Comparison of ENCODE assay signal across 9 cellular contexts in the genomic region with DNA sequence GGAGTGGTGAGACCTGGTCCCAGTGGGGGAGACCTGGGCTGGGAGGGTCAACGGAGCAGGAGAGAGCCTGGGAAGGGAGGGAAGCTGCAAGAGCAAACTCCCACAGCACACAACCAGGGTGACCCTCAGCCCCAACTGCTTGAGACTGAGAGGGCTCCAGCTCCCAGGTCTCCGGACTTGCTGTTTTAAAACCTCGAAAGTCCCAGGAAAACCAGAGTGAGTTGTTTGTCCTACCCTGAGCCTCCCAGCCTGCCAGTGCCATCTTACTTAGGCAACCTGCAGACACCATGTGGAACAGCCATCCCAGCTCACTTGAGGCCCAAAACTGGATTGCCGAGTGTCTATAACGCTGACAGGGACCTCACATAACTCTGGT. TPM values are rescaled to one million over a fixed set of nuclear protein-coding genes. Genes with fewer than 3 reads are reported as not detected.
DNase-seq lines count a peak whose midpoint lies in the region; ATAC-seq and FAIRE-seq lines count a peak whose summit lies in the region.
"Had no signal": no experiment of that assay in that cellular context is flagged by ENCODE, and none has a peak within 500 bp of the region (broad histone marks: within the 10 kb centered on the region; RNA-seq: fewer than 3 reads in every experiment).

No MANE protein-coding gene starts in this region.

- H3K27me3 ChIP-seq in adipocyte (replicated peaks; ENCODE audit: control insufficient read depth, insufficient read depth, low read length) (peaks cover 20% of the 10 kb centered on the region), neuronal stem cell (ENCODE audit: control insufficient read depth in 3 of 3, insufficient read depth in 3 of 3, low read depth in 1 of 3, low read length in 3 of 3) (peaks cover 8 to 94% (median 14%) of the 10 kb centered on the region in 3 experiments)

- POLR2A ChIA-PET in activated CD4-positive, alpha-beta T cell treated with anti-CD3 and anti-CD28 coated beads for 36 hours (lab: Charles Lee): interaction anchor here (1.0 kb wide), 1 partner anchor 36 kb away, joined by 3 read pairs; no protein-coding TSS in a partner anchor

- H4K8ac ChIP-seq in neuronal stem cell (ENCODE audit: low read depth, low read length): no peak overlapping the region

- peak overlapping the region; percentile 76 for H2AK5ac ChIP-seq in neuronal stem cell (ENCODE audit: low read depth, low read length)

- H3K9me3 ChIP-seq in adipocyte (ENCODE audit: control insufficient read depth, low read length): no peaks in the 10 kb centered on the region
- no peaks in the 10 kb centered on the region for H3K9me3 ChIP-seq in neuronal stem cell (replicated peaks in 1 of 2; ENCODE audit: control insufficient read depth in 2 of 2, insufficient read depth in 1 of 2, low read depth in 1 of 2, low read length in 2 of 2)

- H3K4me1 Mint-ChIP-seq in activated CD4-positive, alpha-beta T cell treated with anti-CD3 and anti-CD28 coated beads for 36 hours: peaks cover 7% of the 10 kb centered on the region

- H2BK15ac ChIP-seq in neuronal stem cell (ENCODE audit: low read length): peak overlapping the region; percentile 30

- DNase-seq in activated CD4-positive, alpha-beta T cell treated with anti-CD3 and anti-CD28 coated beads for 36 hours: no peak
- DNase-seq in activated CD4-positive, alpha-beta T cell treated with anti-CD3 and anti-CD28 coated beads, Interleukin-2, amount 50 U/mL, for 48 hours: no peak
- DNase-seq in HTR-8/SVneo (ENCODE audit: insufficient read length, low spot score) (peak; percentile 37), adipocyte (ENCODE audit: low read depth) (peak; percentile 17), neuronal stem cell (ENCODE audit: low spot score) (no peak), frontal cortex (ENCODE audit: low spot score in 2 of 2) (no peak)

- no peak overlapping the region for H3K23ac ChIP-seq in neuronal stem cell (ENCODE audit: low read depth, low read length, poor library complexity)

- H3K4me1 ChIP-seq in adipocyte (ENCODE audit: control insufficient read depth, insufficient read depth, low read length) (peaks cover 8% of the 10 kb centered on the region), neuronal stem cell (ENCODE audit: control insufficient read depth in 2 of 2, insufficient read depth in 1 of 2, low read depth in 1 of 2, low read length in 2 of 2) (peaks cover 0 to 5% of the 10 kb centered on the region in 2 donors)

- no peaks in the 10 kb centered on the region for H3K36me3 Mint-ChIP-seq in activated CD4-positive, alpha-beta T cell treated with anti-CD3 and anti-CD28 coated beads for 36 hours (ENCODE audit: low read depth)

- ATAC-seq in activated CD4-positive, alpha-beta T cell treated with anti-CD3 and anti-CD28 coated beads for 36 hours: no peak
- no peak for ATAC-seq in HG03045 (IDR thresholded peaks at IDR 0.05; ENCODE audit: unreplicated experiment)
- no peak for ATAC-seq in HG03280 (IDR thresholded peaks at IDR 0.05; ENCODE audit: unreplicated experiment)

- H4K91ac ChIP-seq in neuronal stem cell (ENCODE audit: low read depth, low read length, poor library complexity): peak overlapping the region; percentile 79

- no peak overlapping the region for H3K4me2 ChIP-seq in neuronal stem cell (ENCODE audit: insufficient read depth, low read length, poor library complexity, severe bottlenecking)

- intact Hi-C loops in activated CD4-positive, alpha-beta T cell treated with anti-CD3 and anti-CD28 coated beads for 36 hours (cut with DNase I, micrococcal nuclease): loop anchor here (1.0 kb wide), 1 partner anchor 87 kb away; no protein-coding TSS in a partner anchor

- CTCF ChIA-PET in activated CD4-positive, alpha-beta T cell treated with anti-CD3 and anti-CD28 coated beads for 36 hours (lab: Charles Lee): interaction anchor here (0.7 to 1.4 kb wide), 7 partner anchors 37 to 589 kb away, joined by 3 to 4 read pairs (median 3); no protein-coding TSS in a partner anchor

- peak; percentile 13 for FAIRE-seq in HTR-8/SVneo (lab: Jason Lieb, UNC)
- FAIRE-seq in frontal cortex (lab: Jason Lieb, UNC): no peak

- H2BK120ac ChIP-seq in neuronal stem cell (ENCODE audit: low read depth, low read length): no peak overlapping the region

- H3K9ac ChIP-seq in adipocyte (ENCODE audit: low read length): no peak overlapping the region
- no peak overlapping the region for H3K9ac ChIP-seq in neuronal stem cell (ENCODE audit: low read depth, low read length, poor library complexity)

- peak overlapping the region; percentile 82 for H2BK12ac ChIP-seq in neuronal stem cell (ENCODE audit: low read length)

- H3K79me1 ChIP-seq in neuronal stem cell (ENCODE audit: low read depth, low read length): peaks cover 2% of the 10 kb centered on the region

- no peak overlapping the region for H3K27ac ChIP-seq in neuronal stem cell (replicated peaks; ENCODE audit: low read length)

- H3K4me3 Mint-ChIP-seq in activated CD4-positive, alpha-beta T cell treated with anti-CD3 and anti-CD28 coated beads for 36 hours: no peak overlapping the region

- H2AFZ ChIP-seq in neuronal stem cell (ENCODE audit: low read length): no peak overlapping the region

- H2BK5ac ChIP-seq in neuronal stem cell (ENCODE audit: low read length): no peak overlapping the region

- no peaks in the 10 kb centered on the region for H3K9me3 Mint-ChIP-seq in activated CD4-positive, alpha-beta T cell treated with anti-CD3 and anti-CD28 coated beads for 36 hours (ENCODE audit: low read depth)

- H3K18ac ChIP-seq in neuronal stem cell (ENCODE audit: low read length): no peak overlapping the region

- H3K4me3 ChIP-seq in adipocyte (ENCODE audit: low read length): no peak overlapping the region
- no peak overlapping the region for H3K4me3 ChIP-seq in neuronal stem cell (ENCODE audit: low read length in 2 of 2)

- H3K14ac ChIP-seq in neuronal stem cell (ENCODE audit: low read length): peak overlapping the region; percentile 95

- no CpG with 5 or more reads among the region's 5 CpGs for WGBS in neuronal stem cell (ENCODE audit: extremely low coverage in 2 of 2, insufficient read length in 2 of 2, insufficient replicate concordance in 1 of 2), 2 donors

- H3K4ac ChIP-seq in neuronal stem cell (ENCODE audit: low read length): no peak overlapping the region

- H3K27me3 Mint-ChIP-seq in activated CD4-positive, alpha-beta T cell treated with anti-CD3 and anti-CD28 coated beads for 36 hours: peaks cover 10% of the 10 kb centered on the region

- H3K36me3 ChIP-seq in adipocyte (ENCODE audit: control insufficient read depth, insufficient read depth, low read length, severe bottlenecking): no peaks in the 10 kb centered on the region
- no peaks in the 10 kb centered on the region for H3K36me3 ChIP-seq in neuronal stem cell (replicated peaks in 1 of 2; ENCODE audit: control insufficient read depth in 2 of 2, insufficient read depth in 2 of 2, low read length in 2 of 2)

- H3K27ac Mint-ChIP-seq in activated CD4-positive, alpha-beta T cell treated with anti-CD3 and anti-CD28 coated beads for 36 hours: peak overlapping the region; percentile 88

RNA-seq across cellular contexts. Expression of a gene that starts 4.8 kb away (rescaled TPM):
- total RNA-seq in activated CD4-positive, alpha-beta T cell treated with anti-CD3 and anti-CD28 coated beads for 36 hours: under 1 TPM; 0.07 to 0.14 TPM
- polyA plus RNA-seq in neuronal stem cell (2013, experiment 1 of 2): 0.28 TPM
- 0.21 TPM for polyA plus RNA-seq in neuronal stem cell (2013, experiment 2 of 2)
- 4.9 TPM for total RNA-seq in frontal cortex
- total RNA-seq: OCI-LY7 had no signal

Comparison
In these comparisons a context has a peak if more than half of its experiments do, and no peak if none do; other contexts are left out.
1. DNase-seq: peak in HTR-8/SVneo (single experiment) and adipocyte (single experiment); none in activated CD4-positive, alpha-beta T cell treated with anti-CD3 and anti-CD28 coated beads for 36 hours (single experiment), activated CD4-positive, alpha-beta T cell treated with anti-CD3 and anti-CD28 coated beads, Interleukin-2, amount 50 U/mL, for 48 hours (0 of 2), neuronal stem cell (single experiment) and frontal cortex (0 of 2).